22 cellular contexts compared by ENCODE assay signal in genomic region chr5:15897609-15898008, GRCh38.
"Had no signal": no experiment of that assay in that cellular context is flagged by ENCODE, and none has a peak within 500 bp of the region (broad histone marks: within the 10 kb centered on the region; RNA-seq: fewer than 3 reads in every experiment).

No MANE protein-coding gene starts in this region.

- H3K27me3 ChIP-seq: foreskin keratinocyte, tibial nerve, uterus had no signal

- H3K4me3 ChIP-seq: tibial nerve, uterus had no signal

- H3K79me2 ChIP-seq: parathyroid adenoma had no signal

- H3K9me3 ChIP-seq: tibial nerve, uterus had no signal

- FAIRE-seq: colon had no signal

- H3K27ac ChIP-seq: epithelial cell of prostate, foreskin keratinocyte, parathyroid adenoma, tibial nerve, uterus had no signal

- H3K36me3 ChIP-seq: tibial nerve, uterus had no signal

- ATAC-seq: activated CD8-positive, alpha-beta memory T cell treated with anti-CD3 and anti-CD28 coated beads, Interleukin-2, amount 10 ng/mL, durations not matched to agents 7 days and 5 days; foreskin keratinocyte; stimulated activated naive CD8-positive, alpha-beta T cell treated with anti-CD3 and anti-CD28 coated beads, Interleukin-15, Interleukin-2, amounts not matched to agents 100 U/mL and 50 U/mL, for 24 hours had no signal

- DNase-seq: activated CD4-positive, alpha-beta memory T cell treated with anti-CD3 and anti-CD28 coated beads, Interleukin-2, amount 10 ng/mL, durations not matched to agents 7 days and 5 days; activated CD4-positive, alpha-beta T cell treated with anti-CD3 and anti-CD28 coated beads for 48 hours; activated CD4-positive, CD25-positive, alpha-beta regulatory T cell; activated CD8-positive, alpha-beta memory T cell treated with anti-CD3 and anti-CD28 coated beads, Interleukin-2, amount 10 ng/mL, durations not matched to agents 7 days and 5 days; activated naive CD4-positive, alpha-beta T cell treated with Interleukin-2 at 50 U/mL for 16 hours; activated naive CD8-positive, alpha-beta T cell treated with anti-CD3 and anti-CD28 coated beads, Interleukin-2, amount 10 ng/mL, durations not matched to agents 7 days and 5 days; anterior cingulate cortex; central memory CD4-positive, alpha-beta T cell; endodermal cell; foreskin keratinocyte; glutamatergic neuron; hypothalamus; islet precursor cell; midbrain; stimulated activated CD4-positive, alpha-beta T cell treated with anti-CD3 and anti-CD28 coated beads, Interleukin-12 subunit alpha, Interleukin-12 subunit beta, amount 100 ng/mL, for 4 hours; stimulated activated CD4-positive, alpha-beta T cell treated with anti-CD3 and anti-CD28 coated beads, Interleukin-2, amount 100 ng/mL, for 24 hours; stimulated activated naive CD8-positive, alpha-beta T cell treated with anti-CD3 and anti-CD28 coated beads, Interleukin-15, Interleukin-2, amounts not matched to agents 100 U/mL and 50 U/mL, for 24 hours had no signal

- H3K4me1 ChIP-seq: foreskin keratinocyte, parathyroid adenoma, uterus had no signal

- H3K9ac ChIP-seq: parathyroid adenoma had no signal

- H2AFZ ChIP-seq: parathyroid adenoma had no signal
